6 cellular contexts compared by ENCODE assay signal in the genomic region with DNA sequence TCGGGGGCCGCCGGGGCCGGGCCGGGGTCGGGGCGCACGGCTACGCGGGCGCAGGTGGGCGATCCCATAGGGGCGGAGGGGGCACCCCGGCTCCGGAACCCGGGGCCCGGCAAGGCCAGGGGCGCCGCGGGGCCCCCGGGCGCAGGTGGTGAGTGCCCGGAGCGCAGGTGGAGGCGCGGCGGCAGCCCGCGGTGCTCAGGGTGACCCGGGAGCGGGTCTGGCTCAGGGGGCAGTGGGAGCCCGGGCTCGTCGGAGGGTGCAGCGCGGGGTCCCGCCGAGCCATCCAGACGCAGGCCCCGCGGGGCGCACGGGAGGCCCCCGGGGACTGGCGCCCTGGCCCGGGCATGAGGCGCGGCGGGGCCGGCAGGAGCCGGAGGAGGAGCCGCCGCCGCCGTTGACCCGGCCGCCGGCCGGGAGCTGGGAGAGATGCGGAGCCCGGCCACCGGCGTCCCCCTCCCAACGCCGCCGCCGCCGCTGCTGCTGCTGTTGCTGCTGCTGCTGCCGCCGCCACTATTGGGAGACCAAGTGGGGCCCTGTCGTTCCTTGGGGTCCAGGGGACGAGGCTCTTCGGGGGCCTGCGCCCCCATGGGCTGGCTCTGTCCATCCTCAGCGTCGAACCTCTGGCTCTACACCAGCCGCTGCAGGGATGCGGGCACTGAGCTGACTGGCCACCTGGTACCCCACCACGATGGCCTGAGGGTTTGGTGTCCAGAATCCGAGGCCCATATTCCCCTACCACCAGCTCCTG. TPM values are rescaled to one million over a fixed set of nuclear protein-coding genes. Genes with fewer than 3 reads are reported as not detected.
DNase-seq lines count a peak whose midpoint lies in the region; ATAC-seq lines count a peak whose summit lies in the region.

No MANE protein-coding gene starts in this region.

- DNase-seq in EH (ENCODE audit: low read depth): peak; percentile 14
- peak; percentile 46 for DNase-seq in astrocyte of the hippocampus (ENCODE audit: low read depth, low spot score)
- no peak for DNase-seq in natural killer cell treated with Interleukin-12 subunit alpha and Interleukin-12 subunit beta and Interleukin-15 and Interleukin-18, amount 100 ng/mL, for 72 hours (ENCODE audit: low spot score)
- no peak for DNase-seq in activated CD4-positive, alpha-beta T cell treated with anti-CD3 and anti-CD28 coated beads for 4 hours

- peaks cover 5 to 20% of the 10 kb centered on the region in 2 donors for H3K4me1 Mint-ChIP-seq in natural killer cell treated with Interleukin-12 subunit alpha and Interleukin-12 subunit beta and Interleukin-15 and Interleukin-18, amount 100 ng/mL, for 72 hours (ENCODE audit: low read depth in 2 of 2)

- ATAC-seq in HG02763 (IDR thresholded peaks at IDR 0.05; ENCODE audit: unreplicated experiment): peak; percentile 35
- ATAC-seq in natural killer cell treated with Interleukin-12 subunit alpha and Interleukin-12 subunit beta and Interleukin-15 and Interleukin-18, amount 100 ng/mL, for 72 hours: peak; percentile 45 to 48
- ATAC-seq in esophagus mucosa: no peak

- H3K9me3 Mint-ChIP-seq in natural killer cell treated with Interleukin-12 subunit alpha and Interleukin-12 subunit beta and Interleukin-15 and Interleukin-18, amount 100 ng/mL, for 72 hours: no peaks in the 10 kb centered on the region

- no peak overlapping the region for H3K4me3 Mint-ChIP-seq in natural killer cell treated with Interleukin-12 subunit alpha and Interleukin-12 subunit beta and Interleukin-15 and Interleukin-18, amount 100 ng/mL, for 72 hours

- no peaks in the 10 kb centered on the region for H3K36me3 Mint-ChIP-seq in natural killer cell treated with Interleukin-12 subunit alpha and Interleukin-12 subunit beta and Interleukin-15 and Interleukin-18, amount 100 ng/mL, for 72 hours

- H3K27me3 Mint-ChIP-seq in natural killer cell treated with Interleukin-12 subunit alpha and Interleukin-12 subunit beta and Interleukin-15 and Interleukin-18, amount 100 ng/mL, for 72 hours: peaks cover under 1 to 7% of the 10 kb centered on the region in 2 donors

- no peak overlapping the region for H3K27ac Mint-ChIP-seq in natural killer cell treated with Interleukin-12 subunit alpha and Interleukin-12 subunit beta and Interleukin-15 and Interleukin-18, amount 100 ng/mL, for 72 hours

RNA-seq across cellular contexts. Expression of a gene that starts 0.5 kb away (rescaled TPM):
- 1 to 10 TPM; 1.5 to 2.6 TPM for total RNA-seq in natural killer cell treated with Interleukin-12 subunit alpha and Interleukin-12 subunit beta and Interleukin-15 and Interleukin-18, amount 100 ng/mL, for 72 hours
- 41.6 TPM for total RNA-seq in esophagus mucosa

RNA-seq across cellular contexts. Expression of a gene that starts 33.1 kb away (rescaled TPM):
- 10 to 100 TPM in 1 of 2 donors, 1 to 10 TPM in 1; 4.7 to 16.2 TPM for total RNA-seq in natural killer cell treated with Interleukin-12 subunit alpha and Interleukin-12 subunit beta and Interleukin-15 and Interleukin-18, amount 100 ng/mL, for 72 hours
- total RNA-seq in esophagus mucosa: 10.9 TPM

RNA-seq across cellular contexts. Expression of a gene that starts 36.1 kb away (rescaled TPM):
- 100 to 1,000 TPM; 178 to 205 TPM for total RNA-seq in natural killer cell treated with Interleukin-12 subunit alpha and Interleukin-12 subunit beta and Interleukin-15 and Interleukin-18, amount 100 ng/mL, for 72 hours
- 154 TPM for total RNA-seq in esophagus mucosa

RNA-seq across cellular contexts. Expression of a gene that starts 57.0 kb away (rescaled TPM):
- not detected for total RNA-seq in natural killer cell treated with Interleukin-12 subunit alpha and Interleukin-12 subunit beta and Interleukin-15 and Interleukin-18, amount 100 ng/mL, for 72 hours
- 0.76 TPM for total RNA-seq in esophagus mucosa

Comparison
In these comparisons a context has a peak if more than half of its experiments do, and no peak if none do; other contexts are left out.
1. DNase-seq: peak in EH (single experiment) and astrocyte of the hippocampus (single experiment); none in natural killer cell treated with Interleukin-12 subunit alpha and Interleukin-12 subunit beta and Interleukin-15 and Interleukin-18, amount 100 ng/mL, for 72 hours (single experiment) and activated CD4-positive, alpha-beta T cell treated with anti-CD3 and anti-CD28 coated beads for 4 hours (0 of 2).
2. RNA of a gene that starts 0.5 kb away (total RNA-seq): 41.6 TPM in esophagus mucosa (single experiment); 1.5 to 2.6 TPM in natural killer cell treated with Interleukin-12 subunit alpha and Interleukin-12 subunit beta and Interleukin-15 and Interleukin-18, amount 100 ng/mL, for 72 hours; every median in the first group is over 10 times any median in the second.